In the genomic region with DNA sequence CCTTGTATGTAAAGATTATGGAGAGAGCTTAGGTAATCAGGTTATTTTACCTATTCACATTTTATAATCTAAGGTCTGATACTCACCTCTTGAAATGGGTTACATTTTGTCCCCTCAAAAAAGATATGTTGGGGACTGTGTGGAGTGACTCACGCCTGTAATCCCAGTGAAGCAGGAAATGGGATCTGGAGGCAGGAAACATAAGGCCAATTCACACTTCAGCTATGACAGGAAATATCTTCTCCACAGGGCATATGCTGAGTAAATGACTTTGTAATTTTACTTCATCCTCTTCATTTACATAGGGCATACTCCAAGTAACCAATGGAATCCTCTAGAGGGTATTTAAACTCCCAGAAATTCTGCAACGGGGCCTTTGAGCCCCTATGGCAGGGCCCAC, we compare ENCODE assay signal across 21 cellular contexts. TPM values are rescaled to one million over a fixed set of nuclear protein-coding genes. Genes with fewer than 3 reads are reported as not detected.
DNase-seq lines count a peak whose midpoint lies in the region; ATAC-seq, FAIRE-seq and TF ChIP-seq lines count a peak whose summit lies in the region.
"Had no signal": no experiment of that assay in that cellular context is flagged by ENCODE, and none has a peak within 500 bp of the region (broad histone marks: within the 10 kb centered on the region; RNA-seq: fewer than 3 reads in every experiment).

No MANE protein-coding gene starts in this region.

- CTCF ChIA-PET in MCF 10A (lab: Yijun Ruan, JAX), result no interaction called here

- no peaks in the 10 kb centered on the region for H3K27me3 Mint-ChIP-seq in MCF 10A (ENCODE audit: insufficient read depth, unreplicated experiment)
- H3K27me3 Mint-ChIP-seq in mesothelial cell of epicardium (ENCODE audit: low read depth), result no peaks in the 10 kb centered on the region

- peak; percentile 4 for DNase-seq in MCF 10A (ENCODE audit: unreplicated experiment)
- DNase-seq in breast epithelium (ENCODE audit: low spot score in 2 of 2), result no peak
- peak; percentile 45 for DNase-seq in RKO (ENCODE audit: low spot score)
- DNase-seq in epithelial cell of esophagus (ENCODE audit: low read depth), result peak; percentile 0
- no peak for DNase-seq in T-helper 2 cell
- DNase-seq in mesothelial cell of epicardium (ENCODE audit: low spot score in 2 of 2, unreplicated experiment in 2 of 2), result no peak
- no peak for DNase-seq in D721Med (ENCODE audit: insufficient read length, low spot score)
- DNase-seq: DMS153, GDM1, H7, NCI-H1092, NCI-H2107, NCI-H345, PC-3, SK-N-SH had no signal

- H3K9me3 Mint-ChIP-seq in MCF 10A (ENCODE audit: unreplicated experiment), result no peaks in the 10 kb centered on the region
- H3K9me3 Mint-ChIP-seq in mesothelial cell of epicardium, result peaks cover 24% of the 10 kb centered on the region
- H3K9me3 Mint-ChIP-seq: T-helper 1 cell treated with Interleukin-12 subunit alpha and Interleukin-12 subunit beta and Interleukin-4 antibody, amounts not matched to agents 30 μg/mL and 1 μg/mL, for 36 hours had no signal

- no peaks in the 10 kb centered on the region for H3K4me1 ChIP-seq in breast epithelium

- POLR2A ChIA-PET in MCF 10A (lab: Yijun Ruan, JAX), result no interaction called here

- intact Hi-C loops in MCF 10A (cut with micrococcal nuclease), result no loop called here
- intact Hi-C loops in breast epithelium (cut with DNase I; ENCODE audit: low total_unique reads), result no loop called here

- no peak overlapping the region for H3K27ac ChIP-seq in breast epithelium
- H3K27ac ChIP-seq: 22Rv1, C4-2B had no signal

- no peak for TF ChIP-seq CTCF in MCF 10A (IDR thresholded peaks at IDR 0.05; ENCODE audit: unreplicated experiment)
- TF ChIP-seq CTCF in breast epithelium (IDR thresholded peaks at IDR 0.05), result no peak
- TF ChIP-seq CTCF in epithelial cell of esophagus (IDR thresholded peaks at IDR 0.05; ENCODE audit: insufficient read depth, low read depth, low read length, missing control alignments), result no peak
- no peak for TF ChIP-seq CTCF in mesothelial cell of epicardium (IDR thresholded peaks at IDR 0.05; ENCODE audit: unreplicated experiment)
- no peak for TF ChIP-seq CTCF in D721Med (IDR thresholded peaks at IDR 0.05; ENCODE audit: insufficient read depth, missing control alignments)

- TF ChIP-seq POLR2A in breast epithelium (IDR thresholded peaks at IDR 0.05), result no peak

- H3K4me1 Mint-ChIP-seq in MCF 10A (ENCODE audit: insufficient read depth, unreplicated experiment) (no peaks in the 10 kb centered on the region), mesothelial cell of epicardium (no peaks in the 10 kb centered on the region)

- no peak for ATAC-seq in GM21619 (IDR thresholded peaks at IDR 0.05; ENCODE audit: unreplicated experiment)
- ATAC-seq: PC-3, Right ventricle myocardium inferior had no signal

- H3K4me3 ChIP-seq in breast epithelium (no peak overlapping the region), epithelial cell of esophagus (ENCODE audit: low read length) (no peak overlapping the region)

- FAIRE-seq in D721Med (lab: Jason Lieb, UNC), result no peak
- FAIRE-seq: GM12892 had no signal

- H3K36me3 Mint-ChIP-seq in MCF 10A (ENCODE audit: insufficient read depth, unreplicated experiment), result no peaks in the 10 kb centered on the region
- no peaks in the 10 kb centered on the region for H3K36me3 Mint-ChIP-seq in mesothelial cell of epicardium

- H3K36me3 ChIP-seq in breast epithelium, result no peaks in the 10 kb centered on the region

- peaks cover 0 to 19% of the 10 kb centered on the region in 2 donors for H3K27me3 ChIP-seq in breast epithelium

- H3K9me3 ChIP-seq in breast epithelium, result no peaks in the 10 kb centered on the region
- H3K9me3 ChIP-seq: SK-N-SH had no signal

- peak overlapping the region; percentile 70 for H3K27ac Mint-ChIP-seq in MCF 10A (ENCODE audit: low read depth, unreplicated experiment)
- H3K27ac Mint-ChIP-seq in mesothelial cell of epicardium, result no peak overlapping the region
- H3K27ac Mint-ChIP-seq: T-helper 1 cell treated with Interleukin-12 subunit alpha and Interleukin-12 subunit beta and Interleukin-4 antibody, amounts not matched to agents 30 μg/mL and 1 μg/mL, for 36 hours had no signal

- no peak overlapping the region for H3K4me3 Mint-ChIP-seq in MCF 10A (ENCODE audit: unreplicated experiment)
- H3K4me3 Mint-ChIP-seq in mesothelial cell of epicardium, result no peak overlapping the region
- H3K4me3 Mint-ChIP-seq: T-helper 1 cell treated with Interleukin-12 subunit alpha and Interleukin-12 subunit beta and Interleukin-4 antibody, amounts not matched to agents 30 μg/mL and 1 μg/mL, for 36 hours had no signal

- BruUV-seq in MCF 10A (replicated peaks; lab: Mats Ljungman, UMichigan), result no TSS peak

RNA-seq across cellular contexts. Expression of a gene that starts 54.7 kb away (rescaled TPM):
- total RNA-seq in MCF 10A (2022) (not detected in 2 replicates), breast epithelium (10 to 100 TPM; 16.7 to 32.8 (median 19.0) TPM), mesothelial cell of epicardium (13.4 to 13.6 TPM (median 13.5 TPM) in 3 replicates)
- total RNA-seq: PC-3 had no signal

Comparison
In these comparisons a context has a peak if more than half of its experiments do, and no peak if none do; other contexts are left out.
1. DNase-seq: peak in MCF 10A (single experiment), RKO (single experiment) and epithelial cell of esophagus (single experiment); none in breast epithelium (0 of 2), T-helper 2 cell (0 of 5), mesothelial cell of epicardium (0 of 2) and D721Med (single experiment).
2. RNA of a gene that starts 54.7 kb away (total RNA-seq): 16.7 to 32.8 TPM in breast epithelium and 13.4 to 13.6 TPM in mesothelial cell of epicardium; not detected in MCF 10A; every median in the first group is over 10 times any median in the second.